Comparison of ENCODE assay signal across 1 cellular context in the genomic region with DNA sequence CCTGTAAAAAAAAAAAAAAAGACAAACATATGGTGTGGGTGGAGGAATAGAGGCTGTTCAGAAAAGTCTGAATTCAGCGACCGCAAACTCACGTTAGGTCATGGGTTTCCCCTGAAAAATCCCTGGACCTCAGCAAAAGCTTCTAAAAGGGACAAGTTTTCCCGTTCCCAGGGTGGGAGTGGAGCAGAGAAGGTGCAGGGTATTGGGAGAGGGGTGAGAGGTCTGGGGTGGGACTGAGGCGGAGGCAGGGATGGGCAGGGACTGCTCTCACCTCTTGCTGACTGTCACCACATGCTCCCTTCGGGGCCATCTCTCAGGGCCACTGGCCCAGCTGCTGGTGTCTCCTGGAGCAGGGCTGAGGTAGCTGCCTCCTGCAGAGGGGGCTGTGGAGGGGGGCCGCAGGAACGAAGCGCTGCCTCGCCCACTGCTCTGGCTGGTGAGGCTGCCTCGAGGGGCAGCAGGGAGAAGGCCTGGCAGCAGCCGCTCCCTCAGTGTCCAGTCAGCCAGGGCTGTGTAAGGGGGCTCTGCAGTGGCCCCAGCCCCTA.
TF ChIP-seq lines count a peak whose summit lies in the region.

No MANE protein-coding gene starts in this region.

TF ChIP-seq in HepG2, 621 proteins besides CTCF, POLR2A, EP300 and RAD21:
- TF ChIP-seq, protein P1, sequence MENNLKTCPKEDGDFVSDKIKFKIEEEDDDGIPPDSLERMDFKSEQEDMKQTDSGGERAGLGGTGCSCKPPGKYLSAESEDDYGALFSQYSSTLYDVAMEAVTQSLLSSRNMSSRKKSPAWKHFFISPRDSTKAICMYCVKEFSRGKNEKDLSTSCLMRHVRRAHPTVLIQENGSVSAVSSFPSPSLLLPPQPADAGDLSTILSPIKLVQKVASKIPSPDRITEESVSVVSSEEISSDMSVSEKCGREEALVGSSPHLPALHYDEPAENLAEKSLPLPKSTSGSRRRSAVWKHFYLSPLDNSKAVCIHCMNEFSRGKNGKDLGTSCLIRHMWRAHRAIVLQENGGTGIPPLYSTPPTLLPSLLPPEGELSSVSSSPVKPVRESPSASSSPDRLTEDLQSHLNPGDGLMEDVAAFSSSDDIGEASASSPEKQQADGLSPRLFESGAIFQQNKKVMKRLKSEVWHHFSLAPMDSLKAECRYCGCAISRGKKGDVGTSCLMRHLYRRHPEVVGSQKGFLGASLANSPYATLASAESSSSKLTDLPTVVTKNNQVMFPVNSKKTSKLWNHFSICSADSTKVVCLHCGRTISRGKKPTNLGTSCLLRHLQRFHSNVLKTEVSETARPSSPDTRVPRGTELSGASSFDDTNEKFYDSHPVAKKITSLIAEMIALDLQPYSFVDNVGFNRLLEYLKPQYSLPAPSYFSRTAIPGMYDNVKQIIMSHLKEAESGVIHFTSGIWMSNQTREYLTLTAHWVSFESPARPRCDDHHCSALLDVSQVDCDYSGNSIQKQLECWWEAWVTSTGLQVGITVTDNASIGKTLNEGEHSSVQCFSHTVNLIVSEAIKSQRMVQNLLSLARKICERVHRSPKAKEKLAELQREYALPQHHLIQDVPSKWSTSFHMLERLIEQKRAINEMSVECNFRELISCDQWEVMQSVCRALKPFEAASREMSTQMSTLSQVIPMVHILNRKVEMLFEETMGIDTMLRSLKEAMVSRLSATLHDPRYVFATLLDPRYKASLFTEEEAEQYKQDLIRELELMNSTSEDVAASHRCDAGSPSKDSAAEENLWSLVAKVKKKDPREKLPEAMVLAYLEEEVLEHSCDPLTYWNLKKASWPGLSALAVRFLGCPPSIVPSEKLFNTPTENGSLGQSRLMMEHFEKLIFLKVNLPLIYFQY (CRISPR knock-in tag; IDR thresholded peaks at IDR 0.05; ENCODE audit: borderline replicate concordance) = no peak
- no peak for TF ChIP-seq NRL (CRISPR knock-in tag; IDR thresholded peaks at IDR 0.05; ENCODE audit: borderline replicate concordance)
- no peak for TF ChIP-seq ZNF20 (CRISPR knock-in tag; IDR thresholded peaks at IDR 0.05)
- no peak for TF ChIP-seq MYC (CRISPR knock-in tag; IDR thresholded peaks at IDR 0.05; ENCODE audit: borderline replicate concordance)
- no peak for TF ChIP-seq MXI1 (IDR thresholded peaks at IDR 0.05; ENCODE audit: borderline replicate concordance, low read depth, low read length)
